Comparison of ENCODE assay signal across 11 cellular contexts in genomic region chr12:96063046-96063445, GRCh38. TPM values are rescaled to one million over a fixed set of nuclear protein-coding genes. Genes with fewer than 3 reads are reported as not detected.
DNase-seq lines count a peak whose midpoint lies in the region; ATAC-seq and TF ChIP-seq lines count a peak whose summit lies in the region.
"Had no signal": no experiment of that assay in that cellular context is flagged by ENCODE, and none has a peak within 500 bp of the region (broad histone marks: within the 10 kb centered on the region; RNA-seq: fewer than 3 reads in every experiment).

No MANE protein-coding gene starts in this region.

- POLR2A ChIA-PET in CD4-positive, alpha-beta memory T cell (lab: Charles Lee; ENCODE audit: partially characterized antibody), result no interaction called here

- no peak for TF ChIP-seq POLR2A in NB4 (IDR thresholded peaks at IDR 0.05; ENCODE audit: extremely low read depth, insufficient read length)

- intact Hi-C loops in CD4-positive, alpha-beta memory T cell (cut with micrococcal nuclease), result loop anchor here (5.0 kb wide), 1 partner anchor 224 kb away; no protein-coding TSS in a partner anchor

- H3K36me3 ChIP-seq in CD4-positive, alpha-beta memory T cell (ENCODE audit: insufficient read depth, low read length), result no peaks in the 10 kb centered on the region

- H3K27me3 Mint-ChIP-seq in CD4-positive, alpha-beta memory T cell, result no peaks in the 10 kb centered on the region

- H3K9me3 ChIP-seq in CD4-positive, alpha-beta memory T cell (ENCODE audit: control insufficient read depth in 1 of 2, low read length in 2 of 2), result no peaks in the 10 kb centered on the region

- DNase-seq in 8988T (peak; percentile 29), NB4 (ENCODE audit: low read depth) (peak; percentile 71), choroid plexus epithelial cell (ENCODE audit: low read depth) (peak; percentile 47), DMS114 treated with DMSO at 0.1 percent for 48 hours (lab: John Stamatoyannopoulos, UW; ENCODE audit: unreplicated experiment) (no peak), GF-D8 (lab: John Stamatoyannopoulos, UW) (no peak), NCI-H2171 treated with DMSO at 0.1 percent for 48 hours (lab: John Stamatoyannopoulos, UW) (no peak)
- peak in 2 of 5 donors; percentile 26 to 28 for DNase-seq in CD4-positive, alpha-beta memory T cell
- DNase-seq: retina had no signal

- H3K27ac ChIP-seq in CD4-positive, alpha-beta memory T cell (ENCODE audit: low read depth, low read length), result no peak overlapping the region

- H3K36me3 Mint-ChIP-seq in CD4-positive, alpha-beta memory T cell, result no peaks in the 10 kb centered on the region
- H3K36me3 Mint-ChIP-seq: immature natural killer cell had no signal

- peaks cover 26% of the 10 kb centered on the region for H3K4me1 ChIP-seq in CD4-positive, alpha-beta memory T cell (ENCODE audit: insufficient read depth, low read length)

- peaks cover 19 to 36% (median 27%) of the 10 kb centered on the region in 4 donors for H3K4me1 Mint-ChIP-seq in CD4-positive, alpha-beta memory T cell

- CTCF ChIA-PET in CD4-positive, alpha-beta memory T cell (lab: Charles Lee; ENCODE audit: partially characterized antibody), result interaction anchor here (0.8 to 6.9 kb wide), 12 partner anchors 36 to 455 kb away, joined by 3 to 206 read pairs (median 8); partner anchors contain the start of gene CDK17

- H3K27me3 ChIP-seq in CD4-positive, alpha-beta memory T cell (ENCODE audit: insufficient read depth, low read length), result no peaks in the 10 kb centered on the region

- H3K4me3 ChIP-seq in CD4-positive, alpha-beta memory T cell (ENCODE audit: low read length in 2 of 2), result no peak overlapping the region
- H3K4me3 ChIP-seq in NB4 (ENCODE audit: low read depth, low read length), result no peak overlapping the region
- no peak overlapping the region for H3K4me3 ChIP-seq in choroid plexus epithelial cell (ENCODE audit: low read depth, low read length)

- H3K9me3 Mint-ChIP-seq in CD4-positive, alpha-beta memory T cell, result no peaks in the 10 kb centered on the region
- H3K9me3 Mint-ChIP-seq: immature natural killer cell; T-helper 1 cell treated with Interleukin-12 subunit alpha and Interleukin-12 subunit beta and Interleukin-4 antibody, amounts not matched to agents 30 μg/mL and 1 μg/mL, for 36 hours had no signal

- H3K4me3 Mint-ChIP-seq in CD4-positive, alpha-beta memory T cell, result no peak overlapping the region
- H3K4me3 Mint-ChIP-seq: immature natural killer cell; T-helper 1 cell treated with Interleukin-12 subunit alpha and Interleukin-12 subunit beta and Interleukin-4 antibody, amounts not matched to agents 30 μg/mL and 1 μg/mL, for 36 hours had no signal

- ATAC-seq in HG02938 (IDR thresholded peaks at IDR 0.05; ENCODE audit: unreplicated experiment), result no peak

- H3K27ac Mint-ChIP-seq in CD4-positive, alpha-beta memory T cell, result peak overlapping the region in 5 of 7 donors; percentile 57 to 94 (median 77)
- H3K27ac Mint-ChIP-seq: T-helper 1 cell treated with Interleukin-12 subunit alpha and Interleukin-12 subunit beta and Interleukin-4 antibody, amounts not matched to agents 30 μg/mL and 1 μg/mL, for 36 hours had no signal

- TF ChIP-seq CTCF in NB4 (IDR thresholded peaks at IDR 0.05; ENCODE audit: low read depth, low read length) (peak; percentile 29), choroid plexus epithelial cell (conservative IDR thresholded peaks at IDR 0.05; ENCODE audit: low read depth, low read length) (peak; percentile 44)

RNA-seq across cellular contexts. Expression of gene LTA4H, which starts 27.7 kb away (rescaled TPM):
- 10 to 100 TPM; 57.7 to 58.2 TPM for total RNA-seq in CD4-positive, alpha-beta memory T cell
- 10 to 100 TPM; 59.3 to 77.6 TPM for polyA plus RNA-seq in CD4-positive, alpha-beta memory T cell

Comparison
In these comparisons a context has a peak if more than half of its experiments do, and no peak if none do; other contexts are left out.
1. DNase-seq: peak in 8988T (single experiment), NB4 (single experiment) and choroid plexus epithelial cell (single experiment); none in DMS114 treated with DMSO at 0.1 percent for 48 hours (single experiment), GF-D8 (single experiment) and NCI-H2171 treated with DMSO at 0.1 percent for 48 hours (single experiment).